In genomic region chrX:47311857-47312774, GRCh38 we compare ENCODE assay signal across 1 cellular context.
TF ChIP-seq lines count a peak whose summit lies in the region.

No MANE protein-coding gene starts in this region.

TF ChIP-seq in H1, 55 proteins besides CTCF, POLR2A, EP300 and RAD21 (continued from another document):
- TF ChIP-seq, protein P1, sequence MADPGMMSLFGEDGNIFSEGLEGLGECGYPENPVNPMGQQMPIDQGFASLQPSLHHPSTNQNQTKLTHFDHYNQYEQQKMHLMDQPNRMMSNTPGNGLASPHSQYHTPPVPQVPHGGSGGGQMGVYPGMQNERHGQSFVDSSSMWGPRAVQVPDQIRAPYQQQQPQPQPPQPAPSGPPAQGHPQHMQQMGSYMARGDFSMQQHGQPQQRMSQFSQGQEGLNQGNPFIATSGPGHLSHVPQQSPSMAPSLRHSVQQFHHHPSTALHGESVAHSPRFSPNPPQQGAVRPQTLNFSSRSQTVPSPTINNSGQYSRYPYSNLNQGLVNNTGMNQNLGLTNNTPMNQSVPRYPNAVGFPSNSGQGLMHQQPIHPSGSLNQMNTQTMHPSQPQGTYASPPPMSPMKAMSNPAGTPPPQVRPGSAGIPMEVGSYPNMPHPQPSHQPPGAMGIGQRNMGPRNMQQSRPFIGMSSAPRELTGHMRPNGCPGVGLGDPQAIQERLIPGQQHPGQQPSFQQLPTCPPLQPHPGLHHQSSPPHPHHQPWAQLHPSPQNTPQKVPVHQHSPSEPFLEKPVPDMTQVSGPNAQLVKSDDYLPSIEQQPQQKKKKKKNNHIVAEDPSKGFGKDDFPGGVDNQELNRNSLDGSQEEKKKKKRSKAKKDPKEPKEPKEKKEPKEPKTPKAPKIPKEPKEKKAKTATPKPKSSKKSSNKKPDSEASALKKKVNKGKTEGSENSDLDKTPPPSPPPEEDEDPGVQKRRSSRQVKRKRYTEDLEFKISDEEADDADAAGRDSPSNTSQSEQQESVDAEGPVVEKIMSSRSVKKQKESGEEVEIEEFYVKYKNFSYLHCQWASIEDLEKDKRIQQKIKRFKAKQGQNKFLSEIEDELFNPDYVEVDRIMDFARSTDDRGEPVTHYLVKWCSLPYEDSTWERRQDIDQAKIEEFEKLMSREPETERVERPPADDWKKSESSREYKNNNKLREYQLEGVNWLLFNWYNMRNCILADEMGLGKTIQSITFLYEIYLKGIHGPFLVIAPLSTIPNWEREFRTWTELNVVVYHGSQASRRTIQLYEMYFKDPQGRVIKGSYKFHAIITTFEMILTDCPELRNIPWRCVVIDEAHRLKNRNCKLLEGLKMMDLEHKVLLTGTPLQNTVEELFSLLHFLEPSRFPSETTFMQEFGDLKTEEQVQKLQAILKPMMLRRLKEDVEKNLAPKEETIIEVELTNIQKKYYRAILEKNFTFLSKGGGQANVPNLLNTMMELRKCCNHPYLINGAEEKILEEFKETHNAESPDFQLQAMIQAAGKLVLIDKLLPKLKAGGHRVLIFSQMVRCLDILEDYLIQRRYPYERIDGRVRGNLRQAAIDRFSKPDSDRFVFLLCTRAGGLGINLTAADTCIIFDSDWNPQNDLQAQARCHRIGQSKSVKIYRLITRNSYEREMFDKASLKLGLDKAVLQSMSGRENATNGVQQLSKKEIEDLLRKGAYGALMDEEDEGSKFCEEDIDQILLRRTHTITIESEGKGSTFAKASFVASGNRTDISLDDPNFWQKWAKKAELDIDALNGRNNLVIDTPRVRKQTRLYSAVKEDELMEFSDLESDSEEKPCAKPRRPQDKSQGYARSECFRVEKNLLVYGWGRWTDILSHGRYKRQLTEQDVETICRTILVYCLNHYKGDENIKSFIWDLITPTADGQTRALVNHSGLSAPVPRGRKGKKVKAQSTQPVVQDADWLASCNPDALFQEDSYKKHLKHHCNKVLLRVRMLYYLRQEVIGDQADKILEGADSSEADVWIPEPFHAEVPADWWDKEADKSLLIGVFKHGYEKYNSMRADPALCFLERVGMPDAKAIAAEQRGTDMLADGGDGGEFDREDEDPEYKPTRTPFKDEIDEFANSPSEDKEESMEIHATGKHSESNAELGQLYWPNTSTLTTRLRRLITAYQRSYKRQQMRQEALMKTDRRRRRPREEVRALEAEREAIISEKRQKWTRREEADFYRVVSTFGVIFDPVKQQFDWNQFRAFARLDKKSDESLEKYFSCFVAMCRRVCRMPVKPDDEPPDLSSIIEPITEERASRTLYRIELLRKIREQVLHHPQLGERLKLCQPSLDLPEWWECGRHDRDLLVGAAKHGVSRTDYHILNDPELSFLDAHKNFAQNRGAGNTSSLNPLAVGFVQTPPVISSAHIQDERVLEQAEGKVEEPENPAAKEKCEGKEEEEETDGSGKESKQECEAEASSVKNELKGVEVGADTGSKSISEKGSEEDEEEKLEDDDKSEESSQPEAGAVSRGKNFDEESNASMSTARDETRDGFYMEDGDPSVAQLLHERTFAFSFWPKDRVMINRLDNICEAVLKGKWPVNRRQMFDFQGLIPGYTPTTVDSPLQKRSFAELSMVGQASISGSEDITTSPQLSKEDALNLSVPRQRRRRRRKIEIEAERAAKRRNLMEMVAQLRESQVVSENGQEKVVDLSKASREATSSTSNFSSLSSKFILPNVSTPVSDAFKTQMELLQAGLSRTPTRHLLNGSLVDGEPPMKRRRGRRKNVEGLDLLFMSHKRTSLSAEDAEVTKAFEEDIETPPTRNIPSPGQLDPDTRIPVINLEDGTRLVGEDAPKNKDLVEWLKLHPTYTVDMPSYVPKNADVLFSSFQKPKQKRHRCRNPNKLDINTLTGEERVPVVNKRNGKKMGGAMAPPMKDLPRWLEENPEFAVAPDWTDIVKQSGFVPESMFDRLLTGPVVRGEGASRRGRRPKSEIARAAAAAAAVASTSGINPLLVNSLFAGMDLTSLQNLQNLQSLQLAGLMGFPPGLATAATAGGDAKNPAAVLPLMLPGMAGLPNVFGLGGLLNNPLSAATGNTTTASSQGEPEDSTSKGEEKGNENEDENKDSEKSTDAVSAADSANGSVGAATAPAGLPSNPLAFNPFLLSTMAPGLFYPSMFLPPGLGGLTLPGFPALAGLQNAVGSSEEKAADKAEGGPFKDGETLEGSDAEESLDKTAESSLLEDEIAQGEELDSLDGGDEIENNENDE (IDR thresholded peaks at IDR 0.05; ENCODE audit: insufficient replicate concordance, low read length), result no peak
- no peak for TF ChIP-seq SP1 (IDR thresholded peaks at IDR 0.05; ENCODE audit: low read depth, low read length)
- TF ChIP-seq RBBP5 (IDR thresholded peaks at IDR 0.05; ENCODE audit: borderline replicate concordance, low read depth, low read length), result 0 out of 2 replicates have a peak, but pooled peaks have one; percentile 37
- no peak for TF ChIP-seq BCL11A (IDR thresholded peaks at IDR 0.05; ENCODE audit: low read depth in 2 of 2, low read length in 2 of 2)
- TF ChIP-seq MAFK (IDR thresholded peaks at IDR 0.05; ENCODE audit: low read depth, low read length), result no peak
- TF ChIP-seq HDAC2 (IDR thresholded peaks at IDR 0.05; ENCODE audit: borderline replicate concordance in 1 of 2, low read depth in 2 of 2, low read length in 2 of 2), result no peak
- TF ChIP-seq TEAD4 (IDR thresholded peaks at IDR 0.05; ENCODE audit: low read depth, low read length), result peak; percentile 93
- TF ChIP-seq JUND (IDR thresholded peaks at IDR 0.05; ENCODE audit: low read length), result no peak
- no peak for TF ChIP-seq CHD2 (IDR thresholded peaks at IDR 0.05; ENCODE audit: low read length)
- no peak for TF ChIP-seq CHD1 (IDR thresholded peaks at IDR 0.05; ENCODE audit: low read depth, low read length)
- TF ChIP-seq CTBP2 (IDR thresholded peaks at IDR 0.05; ENCODE audit: borderline replicate concordance, insufficient read depth, insufficient read length, low read length), result no peak
- 0 out of 2 replicates have a peak, but pooled peaks have one; percentile 33 for TF ChIP-seq TAF1 (IDR thresholded peaks at IDR 0.05; ENCODE audit: low read depth, low read length)
- TF ChIP-seq E2F6 (IDR thresholded peaks at IDR 0.05), result no peak
- TF ChIP-seq BRCA1 (IDR thresholded peaks at IDR 0.05; ENCODE audit: low read depth, low read length), result no peak
- no peak for TF ChIP-seq POLR2AphosphoS5 (IDR thresholded peaks at IDR 0.05; ENCODE audit: low read depth, low read length)
- no peak for TF ChIP-seq JUN (IDR thresholded peaks at IDR 0.05; ENCODE audit: low read depth, low read length)
- TF ChIP-seq GABPA (IDR thresholded peaks at IDR 0.05; ENCODE audit: borderline replicate concordance, insufficient read depth, low read length), result no peak
- no peak for TF ChIP-seq SIRT6 (IDR thresholded peaks at IDR 0.05; ENCODE audit: low read length)
- no peak for TF ChIP-seq MAX (IDR thresholded peaks at IDR 0.05)
- no peak for TF ChIP-seq RNF2 (IDR thresholded peaks at IDR 0.05; ENCODE audit: borderline replicate concordance, low read depth, low read length, missing control alignments, poor library complexity, severe bottlenecking)
- no peak for TF ChIP-seq SP2 (IDR thresholded peaks at IDR 0.05; ENCODE audit: low read length)
